In the genomic region with DNA sequence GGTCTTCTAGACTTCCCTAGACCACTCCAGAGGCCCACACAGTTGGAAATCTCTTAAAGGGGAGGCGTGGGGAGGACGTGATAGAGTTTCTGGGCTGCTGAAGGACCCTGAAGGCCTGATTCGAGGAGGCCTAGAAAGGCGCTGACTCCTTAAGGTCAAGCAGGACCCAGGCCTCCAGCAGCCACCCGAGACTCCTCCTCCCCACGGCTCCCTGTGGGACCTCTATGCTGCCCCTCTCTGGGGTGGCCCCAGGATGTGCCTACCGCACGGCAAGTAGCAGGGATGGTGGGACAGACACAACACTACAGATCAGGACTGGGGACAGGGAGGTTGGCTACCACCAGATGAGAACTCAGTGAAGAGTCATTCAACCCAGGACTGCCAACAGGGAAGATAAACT, we compare ENCODE assay signal across 18 cellular contexts.
DNase-seq lines count a peak whose midpoint lies in the region; ATAC-seq, FAIRE-seq and TF ChIP-seq lines count a peak whose summit lies in the region.
"Had no signal": no experiment of that assay in that cellular context is flagged by ENCODE, and none has a peak within 500 bp of the region (broad histone marks: within the 10 kb centered on the region; RNA-seq: fewer than 3 reads in every experiment).

No MANE protein-coding gene starts in this region.

- H2BK5ac ChIP-seq in neuronal stem cell (ENCODE audit: low read length), result no peak overlapping the region

- no peak overlapping the region for H4K8ac ChIP-seq in neuronal stem cell (ENCODE audit: low read depth, low read length)

- no peaks in the 10 kb centered on the region for H3K9me3 Mint-ChIP-seq in activated T-helper 1 cell treated with anti-CD3 and anti-CD28 coated beads, Interleukin-12 subunit alpha, Interleukin-12 subunit beta, Interleukin-2, Interleukin-4 antibody, amounts not matched to agents 30 ng/mL and 10 ng/mL and 1 ng/mL, durations not matched to agents 14 hours and 24 hours and 36 hours
- no peaks in the 10 kb centered on the region for H3K9me3 Mint-ChIP-seq in progenitor cell of endocrine pancreas (ENCODE audit: low read depth)
- H3K9me3 Mint-ChIP-seq: CD4-positive, alpha-beta memory T cell had no signal

- H4K91ac ChIP-seq in neuronal stem cell (ENCODE audit: low read depth, low read length, poor library complexity), result no peak overlapping the region

- no peak overlapping the region for H2AK5ac ChIP-seq in neuronal stem cell (ENCODE audit: low read depth, low read length)

- no peak overlapping the region for H3K23ac ChIP-seq in neuronal stem cell (ENCODE audit: low read depth, low read length, poor library complexity)

- H2BK12ac ChIP-seq in neuronal stem cell (ENCODE audit: low read length), result no peak overlapping the region

- no peaks in the 10 kb centered on the region for H3K36me3 Mint-ChIP-seq in activated T-helper 1 cell treated with anti-CD3 and anti-CD28 coated beads, Interleukin-12 subunit alpha, Interleukin-12 subunit beta, Interleukin-2, Interleukin-4 antibody, amounts not matched to agents 30 ng/mL and 10 ng/mL and 1 ng/mL, durations not matched to agents 14 hours and 24 hours and 36 hours (ENCODE audit: low read depth)
- H3K36me3 Mint-ChIP-seq in progenitor cell of endocrine pancreas (ENCODE audit: insufficient read depth), result no peaks in the 10 kb centered on the region
- H3K36me3 Mint-ChIP-seq: CD4-positive, alpha-beta memory T cell had no signal

- H3K18ac ChIP-seq in neuronal stem cell (ENCODE audit: low read length), result peak overlapping the region; percentile 49

- no peaks in the 10 kb centered on the region for H3K36me3 ChIP-seq in bronchial epithelial cell (ENCODE audit: control insufficient read depth, insufficient read depth, low read length)
- H3K36me3 ChIP-seq in neuronal stem cell (replicated peaks in 1 of 2; ENCODE audit: control insufficient read depth in 2 of 2, insufficient read depth in 2 of 2, low read length in 2 of 2), result no peaks in the 10 kb centered on the region

- H3K27ac Mint-ChIP-seq in activated T-helper 1 cell treated with anti-CD3 and anti-CD28 coated beads, Interleukin-12 subunit alpha, Interleukin-12 subunit beta, Interleukin-2, Interleukin-4 antibody, amounts not matched to agents 30 ng/mL and 10 ng/mL and 1 ng/mL, durations not matched to agents 14 hours and 24 hours and 36 hours, result peak overlapping the region; percentile 41
- peak overlapping the region; percentile 12 for H3K27ac Mint-ChIP-seq in progenitor cell of endocrine pancreas

- H3K14ac ChIP-seq in neuronal stem cell (ENCODE audit: low read length), result no peak overlapping the region

- no peaks in the 10 kb centered on the region for H3K4me1 Mint-ChIP-seq in activated T-helper 1 cell treated with anti-CD3 and anti-CD28 coated beads, Interleukin-12 subunit alpha, Interleukin-12 subunit beta, Interleukin-2, Interleukin-4 antibody, amounts not matched to agents 30 ng/mL and 10 ng/mL and 1 ng/mL, durations not matched to agents 14 hours and 24 hours and 36 hours (ENCODE audit: low read depth)
- H3K4me1 Mint-ChIP-seq in progenitor cell of endocrine pancreas (ENCODE audit: low read depth), result peaks cover 1% of the 10 kb centered on the region
- H3K4me1 Mint-ChIP-seq: CD4-positive, alpha-beta memory T cell had no signal

- no CpG with 5 or more reads among the region's 8 CpGs for WGBS in neuronal stem cell (ENCODE audit: extremely low coverage in 2 of 2, insufficient read length in 2 of 2, insufficient replicate concordance in 1 of 2), 2 donors

- no peaks in the 10 kb centered on the region for H3K9me3 ChIP-seq in neuronal stem cell (replicated peaks in 1 of 2; ENCODE audit: control insufficient read depth in 2 of 2, insufficient read depth in 1 of 2, low read depth in 1 of 2, low read length in 2 of 2)
- H3K9me3 ChIP-seq: Caco-2 had no signal

- no peak overlapping the region for H3K9ac ChIP-seq in neuronal stem cell (ENCODE audit: low read depth, low read length, poor library complexity)
- H3K9ac ChIP-seq: GM23248 had no signal

- no peak overlapping the region for H3K4ac ChIP-seq in neuronal stem cell (ENCODE audit: low read length)

- no peak overlapping the region for H2AFZ ChIP-seq in neuronal stem cell (ENCODE audit: low read length)
- H2AFZ ChIP-seq: GM23248 had no signal

- no peak overlapping the region for H3K4me3 Mint-ChIP-seq in activated T-helper 1 cell treated with anti-CD3 and anti-CD28 coated beads, Interleukin-12 subunit alpha, Interleukin-12 subunit beta, Interleukin-2, Interleukin-4 antibody, amounts not matched to agents 30 ng/mL and 10 ng/mL and 1 ng/mL, durations not matched to agents 14 hours and 24 hours and 36 hours
- no peak overlapping the region for H3K4me3 Mint-ChIP-seq in progenitor cell of endocrine pancreas (ENCODE audit: low read depth)
- H3K4me3 Mint-ChIP-seq: CD4-positive, alpha-beta memory T cell had no signal

- H3K79me1 ChIP-seq in neuronal stem cell (ENCODE audit: low read depth, low read length), result no peaks in the 10 kb centered on the region

- peak; percentile 81 for FAIRE-seq in bronchial epithelial cell (lab: Jason Lieb, UNC)
- FAIRE-seq: H1 had no signal

- intact Hi-C loops in activated T-helper 1 cell treated with anti-CD3 and anti-CD28 coated beads, Interleukin-12 subunit alpha, Interleukin-12 subunit beta, Interleukin-2, Interleukin-4 antibody, amounts not matched to agents 30 ng/mL and 10 ng/mL and 1 ng/mL, durations not matched to agents 14 hours and 24 hours and 36 hours (cut with micrococcal nuclease), result no loop called here

- no peak for ATAC-seq in GM18909 (IDR thresholded peaks at IDR 0.05; ENCODE audit: poor library complexity, unreplicated experiment)
- ATAC-seq: GM12878 had no signal

- peaks cover 1% of the 10 kb centered on the region for H3K27me3 ChIP-seq in bronchial epithelial cell (ENCODE audit: control insufficient read depth, insufficient read depth, low read length)
- H3K27me3 ChIP-seq in neuronal stem cell (ENCODE audit: control insufficient read depth in 3 of 3, insufficient read depth in 3 of 3, low read depth in 1 of 3, low read length in 3 of 3), result peaks cover 0 to 6% (median 0%) of the 10 kb centered on the region in 3 experiments

- H2BK120ac ChIP-seq in neuronal stem cell (ENCODE audit: low read depth, low read length), result no peak overlapping the region

- TF ChIP-seq CTCF in bronchial epithelial cell (IDR thresholded peaks at IDR 0.05; ENCODE audit: insufficient read depth, low read length, severe bottlenecking) (no peak), progenitor cell of endocrine pancreas (IDR thresholded peaks at IDR 0.05; ENCODE audit: unreplicated experiment) (no peak)

- H3K27ac ChIP-seq in neuronal stem cell (replicated peaks; ENCODE audit: low read length), result no peak overlapping the region
- H3K27ac ChIP-seq: GM23248 had no signal

- no peak for DNase-seq in activated T-helper 1 cell treated with anti-CD3 and anti-CD28 coated beads, Interleukin-12 subunit alpha, Interleukin-12 subunit beta, Interleukin-2, Interleukin-4 antibody, amounts not matched to agents 30 ng/mL and 10 ng/mL and 1 ng/mL, durations not matched to agents 14 hours and 24 hours and 36 hours (ENCODE audit: low spot score)
- DNase-seq in bronchial epithelial cell (ENCODE audit: low read depth) (no peak), neuronal stem cell (ENCODE audit: low spot score) (no peak), progenitor cell of endocrine pancreas (ENCODE audit: low spot score, unreplicated experiment) (no peak), DMS79 treated with DMSO at 0.1 percent for 48 hours (lab: John Stamatoyannopoulos, UW) (no peak), HK-2 (ENCODE audit: unreplicated experiment) (no peak)
- DNase-seq: C1 segment of cervical spinal cord; Caco-2; CD4-positive, alpha-beta memory T cell; DMS153; EL; GDM1; GM23248; H7; HCEC 1CT had no signal

- no peak overlapping the region for H3K4me2 ChIP-seq in neuronal stem cell (ENCODE audit: insufficient read depth, low read length, poor library complexity, severe bottlenecking)

- H3K4me1 ChIP-seq in neuronal stem cell (ENCODE audit: control insufficient read depth in 2 of 2, insufficient read depth in 1 of 2, low read depth in 1 of 2, low read length in 2 of 2), result peaks cover 0 to 2% of the 10 kb centered on the region in 2 donors
- H3K4me1 ChIP-seq: Caco-2 had no signal

- H3K4me3 ChIP-seq in bronchial epithelial cell (ENCODE audit: low read depth, low read length) (no peak overlapping the region), neuronal stem cell (ENCODE audit: low read length in 2 of 2) (no peak overlapping the region)
- H3K4me3 ChIP-seq: GM12878, GM23248 had no signal

- no peak overlapping the region for H2BK15ac ChIP-seq in neuronal stem cell (ENCODE audit: low read length)

- H3K27me3 Mint-ChIP-seq in activated T-helper 1 cell treated with anti-CD3 and anti-CD28 coated beads, Interleukin-12 subunit alpha, Interleukin-12 subunit beta, Interleukin-2, Interleukin-4 antibody, amounts not matched to agents 30 ng/mL and 10 ng/mL and 1 ng/mL, durations not matched to agents 14 hours and 24 hours and 36 hours (ENCODE audit: insufficient read depth), result peaks cover 12% of the 10 kb centered on the region
- H3K27me3 Mint-ChIP-seq in progenitor cell of endocrine pancreas, result peaks cover 23% of the 10 kb centered on the region
